ENCODE assay signal across 13 cellular contexts in genomic region chr5:168422431-168422830, GRCh38.
DNase-seq lines count a peak whose midpoint lies in the region; ATAC-seq and TF ChIP-seq lines count a peak whose summit lies in the region.
"Had no signal": no experiment of that assay in that cellular context is flagged by ENCODE, and none has a peak within 500 bp of the region (broad histone marks: within the 10 kb centered on the region; RNA-seq: fewer than 3 reads in every experiment).

No MANE protein-coding gene starts in this region.

- H4K5ac ChIP-seq in IMR-90 (ENCODE audit: low read depth, low read length) = no peak overlapping the region

- no peak overlapping the region for H2AFZ ChIP-seq in IMR-90 (replicated peaks; ENCODE audit: low read length, poor library complexity)

- no peak overlapping the region for H3K18ac ChIP-seq in IMR-90 (ENCODE audit: low read depth, low read length)

- no peak overlapping the region for H3K4me3 ChIP-seq in IMR-90 (ENCODE audit: insufficient read depth, low read depth, low read length)
- H3K4me3 ChIP-seq in body of pancreas = no peak overlapping the region

- in situ Hi-C loops in IMR-90 (cut with MboI; ENCODE audit: low sequenced_read_pairs) = no loop called here

- TF ChIP-seq POLR2A in IMR-90 (IDR thresholded peaks at IDR 0.05; ENCODE audit: low read depth, low read length) (no peak), body of pancreas (IDR thresholded peaks at IDR 0.05) (no peak)

- dilution Hi-C loops in IMR-90 (cut with HindIII; ENCODE audit: low sequenced_read_pairs, unreplicated experiment) = no loop called here

- H3K23ac ChIP-seq in IMR-90 (ENCODE audit: low read depth, low read length) = no peak overlapping the region

- TF ChIP-seq RAD21 in IMR-90 (IDR thresholded peaks at IDR 0.05; ENCODE audit: low read length) = no peak

- no peak overlapping the region for H2BK120ac ChIP-seq in IMR-90 (ENCODE audit: low read depth, low read length)

- peaks cover 12% of the 10 kb centered on the region for H3K9me1 ChIP-seq in IMR-90 (ENCODE audit: insufficient read depth, low read length)

- H3K14ac ChIP-seq in IMR-90 (replicated peaks; ENCODE audit: low read depth, low read length) = no peak overlapping the region

- TF ChIP-seq CTCF in IMR-90 (conservative IDR thresholded peaks at IDR 0.05; ENCODE audit: low read depth, low read length) (peak; percentile 27), body of pancreas (IDR thresholded peaks at IDR 0.05) (peak in 5 of 7 experiments; percentile 32 to 52 (median 33))

- H2BK15ac ChIP-seq in IMR-90 (ENCODE audit: low read depth, low read length) = no peak overlapping the region

- no peak overlapping the region for H2BK20ac ChIP-seq in IMR-90 (ENCODE audit: low read depth, low read length)

- H3K9me3 ChIP-seq in IMR-90 (ENCODE audit: control insufficient read depth, insufficient read depth, low read length) (no peaks in the 10 kb centered on the region), body of pancreas (no peaks in the 10 kb centered on the region)

- no peak overlapping the region for H4K91ac ChIP-seq in IMR-90 (ENCODE audit: insufficient read depth, low read depth, low read length)

- POLR2A ChIA-PET in IMR-90 (lab: Charles Lee; ENCODE audit: unreplicated experiment) = no interaction called here

- no peak overlapping the region for H2AK9ac ChIP-seq in IMR-90 (replicated peaks; ENCODE audit: low read depth, low read length, poor library complexity)

- H2AK5ac ChIP-seq in IMR-90 (ENCODE audit: low read depth, low read length) = no peak overlapping the region

- intact Hi-C loops in IMR-90 (cut with micrococcal nuclease) (loop anchor here (2.0 kb wide), 1 partner anchor 154 kb away; no protein-coding TSS in a partner anchor), body of pancreas (cut with DNase I) (no loop called here), left colon (cut with DNase I, micrococcal nuclease) (no loop called here)

- no peaks in the 10 kb centered on the region for H4K20me1 ChIP-seq in IMR-90 (ENCODE audit: insufficient read depth, low read length)

- H3K27ac ChIP-seq in IMR-90 (ENCODE audit: insufficient read depth, low read length) (no peak overlapping the region), body of pancreas (no peak overlapping the region)

- H3K4me1 ChIP-seq in IMR-90 (ENCODE audit: control insufficient read depth, insufficient read depth, low read length) (peaks cover 9% of the 10 kb centered on the region), body of pancreas (peaks cover 7% of the 10 kb centered on the region)

- H3K9ac ChIP-seq in IMR-90 (ENCODE audit: low read depth, low read length) = no peak overlapping the region

- DNase-seq in ELF-1 (ENCODE audit: low read depth, low spot score) = peak; percentile 39
- DNase-seq in IMR-90 = no peak
- DNase-seq in body of pancreas = peak in 1 of 4 donors; percentile 39
- DNase-seq in left colon = no peak
- DNase-seq in DMS79 (lab: John Stamatoyannopoulos, UW) = no peak
- DNase-seq in RKO (ENCODE audit: low spot score) = no peak
- DNase-seq: activated CD4-positive, alpha-beta T cell treated with anti-CD3 and anti-CD28 coated beads for 36 hours; CD4-positive, CD25-positive, alpha-beta regulatory T cell; left cardiac atrium; NCI-H446; stimulated activated CD4-positive, alpha-beta T cell treated with anti-CD3 and anti-CD28 coated beads, Interleukin-15, amount 100 ng/mL, for 24 hours had no signal

- peaks cover 2% of the 10 kb centered on the region for H3K36me3 ChIP-seq in IMR-90 (ENCODE audit: control insufficient read depth, insufficient read depth, low read length)
- H3K36me3 ChIP-seq in body of pancreas (replicated peaks in 1 of 2; ENCODE audit: insufficient read depth in 1 of 2, low read depth in 2 of 2) = peaks cover 0 to 6% of the 10 kb centered on the region in 2 donors

- H2BK5ac ChIP-seq in IMR-90 (ENCODE audit: low read depth, low read length, poor library complexity, severe bottlenecking) = no peak overlapping the region

- no peak overlapping the region for H3K4me2 ChIP-seq in IMR-90 (ENCODE audit: low read depth, low read length)

- 100% methylated on average over 1 of the region's 4 CpGs; no CpG with 5 or more reads in 1 of the 2 experiments for WGBS in IMR-90 (ENCODE audit: extremely low coverage in 2 of 2, insufficient read length in 1 of 2), 2 experiments
- 44 to 66% methylated on average over 4 of the region's 4 CpGs for whole genome bisulfite sequencing in body of pancreas, 2 donors

- CTCF ChIA-PET in IMR-90 (lab: Yijun Ruan, JAX) = interaction anchor here (0.7 kb wide), 1 partner anchor 762 kb away, joined by 3 read pairs; no protein-coding TSS in a partner anchor

- H3K4ac ChIP-seq in IMR-90 (ENCODE audit: low read depth, low read length) = no peak overlapping the region

- H3K27me3 ChIP-seq in IMR-90 (ENCODE audit: control insufficient read depth, insufficient read depth, low read length) (no peaks in the 10 kb centered on the region), body of pancreas (no peaks in the 10 kb centered on the region)

- H4K8ac ChIP-seq in IMR-90 (ENCODE audit: low read depth in 2 of 2, low read length in 2 of 2) = no peak overlapping the region

- 0 out of 4 replicates have a peak, but pooled peaks cover 0 to 5% of the 10 kb centered on the region in 2 experiments for H3K79me1 ChIP-seq in IMR-90 (ENCODE audit: low read depth in 1 of 2, low read length in 2 of 2)

- no TSS peak for BruUV-seq in IMR-90 (replicated peaks; lab: Mats Ljungman, UMichigan)

- 0 out of 2 replicates have a peak, but pooled peaks have one; percentile 27 for ATAC-seq in IMR-90 (ENCODE audit: low read depth)
- ATAC-seq in body of pancreas = peak; percentile 65
- peak; percentile 71 for ATAC-seq in left colon
- no peak for ATAC-seq in GM21423 (IDR thresholded peaks at IDR 0.05; ENCODE audit: unreplicated experiment)
- ATAC-seq in GM18511 (IDR thresholded peaks at IDR 0.05; ENCODE audit: unreplicated experiment) = no peak
- ATAC-seq: activated CD4-positive, alpha-beta T cell treated with anti-CD3 and anti-CD28 coated beads for 36 hours; left cardiac atrium had no signal

- H3K56ac ChIP-seq in IMR-90 (ENCODE audit: extremely low read depth, insufficient read depth, low read length) = no peak overlapping the region

TF ChIP-seq in IMR-90, 13 proteins besides CTCF, POLR2A, EP300 and RAD21:
- TF ChIP-seq USF2 (IDR thresholded peaks at IDR 0.05; ENCODE audit: low read depth, low read length) (no peak), MAFK (IDR thresholded peaks at IDR 0.05; ENCODE audit: low read depth, low read length) (no peak), FOS (IDR thresholded peaks at IDR 0.05; ENCODE audit: low read depth, low read length) (no peak), SMC3 (IDR thresholded peaks at IDR 0.05; ENCODE audit: low read depth, low read length) (0 out of 2 replicates have a peak, but pooled peaks have one; percentile 23), MXI1 (IDR thresholded peaks at IDR 0.05; ENCODE audit: borderline replicate concordance, low read depth, low read length) (no peak), BHLHE40 (IDR thresholded peaks at IDR 0.05; ENCODE audit: low read depth, low read length) (no peak), CHD1 (IDR thresholded peaks at IDR 0.05; ENCODE audit: low read depth, low read length) (no peak), CEBPB (IDR thresholded peaks at IDR 0.05; ENCODE audit: low read depth, low read length) (no peak)
TF ChIP-seq in IMR-90: peak in this region for 1.

Comparison
In these comparisons a context has a peak if more than half of its experiments do, and no peak if none do; other contexts are left out.
1. ATAC-seq: peak in IMR-90 (single experiment), body of pancreas (single experiment) and left colon (single experiment); none in GM21423 (single experiment) and GM18511 (single experiment).